Comparison of ENCODE assay signal across 8 cellular contexts in genomic region chr4:89482248-89482647, GRCh38.
DNase-seq lines count a peak whose midpoint lies in the region; ATAC-seq, FAIRE-seq and TF ChIP-seq lines count a peak whose summit lies in the region.

No MANE protein-coding gene starts in this region.

- no peak overlapping the region for H3K4me3 ChIP-seq in testis

- intact Hi-C loops in testis (cut with DNase I; ENCODE audit: low total_unique reads) = no loop called here

- DNase-seq in D721Med (ENCODE audit: insufficient read length, low spot score) (peak; percentile 46), NCI-H82 treated with DMSO at 0.1 percent for 48 hours (lab: John Stamatoyannopoulos, UW; ENCODE audit: unreplicated experiment) (peak; percentile 59), fibroblast of peridontal ligament (ENCODE audit: extremely low read depth) (peak; percentile 58), testis (no peak), frontal cortex (ENCODE audit: low spot score in 2 of 2) (no peak), midbrain (lab: John Stamatoyannopoulos, UW) (no peak)

- H3K4me1 ChIP-seq in testis = no peaks in the 10 kb centered on the region

- no peak for TF ChIP-seq POLR2A in testis (IDR thresholded peaks at IDR 0.05)

- TF ChIP-seq CTCF in D721Med (IDR thresholded peaks at IDR 0.05; ENCODE audit: insufficient read depth, missing control alignments) (peak; percentile 59), testis (IDR thresholded peaks at IDR 0.05) (no peak)

- H3K9me3 ChIP-seq in testis = no peaks in the 10 kb centered on the region

- FAIRE-seq in D721Med (lab: Jason Lieb, UNC) = no peak
- no peak for FAIRE-seq in frontal cortex (lab: Jason Lieb, UNC)

- H3K27ac ChIP-seq in testis = no peak overlapping the region

- H3K27me3 ChIP-seq in testis = no peaks in the 10 kb centered on the region

- ATAC-seq in GM18873 (IDR thresholded peaks at IDR 0.05; ENCODE audit: low FRiP score, unreplicated experiment) (peak; percentile 75), HG03135 (IDR thresholded peaks at IDR 0.05; ENCODE audit: unreplicated experiment) (peak; percentile 77)

- no peaks in the 10 kb centered on the region for H3K36me3 ChIP-seq in testis (ENCODE audit: low read depth, missing control alignments)

Comparison
In these comparisons a context has a peak if more than half of its experiments do, and no peak if none do; other contexts are left out.
1. DNase-seq: peak in D721Med (single experiment), NCI-H82 treated with DMSO at 0.1 percent for 48 hours (single experiment) and fibroblast of peridontal ligament (single experiment); none in testis (single experiment), frontal cortex (0 of 2) and midbrain (single experiment).